Comparison of ENCODE assay signal across 13 cellular contexts in the genomic region with DNA sequence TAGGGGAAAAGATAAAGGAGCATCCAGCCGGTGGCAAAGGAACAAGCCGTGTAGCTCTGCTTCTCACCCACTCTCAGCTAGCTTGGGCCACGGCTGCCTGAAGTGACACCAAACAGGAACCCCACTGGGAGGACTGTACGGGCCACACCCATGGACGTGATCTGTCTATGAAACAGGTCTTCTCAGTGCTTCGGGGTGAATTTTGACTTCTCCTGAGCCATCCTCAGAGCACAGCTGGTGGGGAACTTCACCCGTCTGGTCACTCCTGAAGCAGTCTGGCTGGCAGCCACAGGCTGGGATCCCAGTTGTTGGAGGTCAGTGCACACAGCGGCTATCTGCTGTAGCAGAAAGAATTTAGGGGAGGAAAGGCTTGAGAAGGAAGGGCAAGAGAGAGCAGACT.
DNase-seq lines count a peak whose midpoint lies in the region; ATAC-seq and TF ChIP-seq lines count a peak whose summit lies in the region.
"Had no signal": no experiment of that assay in that cellular context is flagged by ENCODE, and none has a peak within 500 bp of the region (broad histone marks: within the 10 kb centered on the region; RNA-seq: fewer than 3 reads in every experiment).

No MANE protein-coding gene starts in this region.

- no peak overlapping the region for H3K4me3 ChIP-seq in CD4-positive, alpha-beta memory T cell (ENCODE audit: low read length in 2 of 2)
- H3K4me3 ChIP-seq: esophagus squamous epithelium, SK-N-MC had no signal

- ATAC-seq in Right ventricle myocardium inferior (peak; percentile 35), HG02678 (IDR thresholded peaks at IDR 0.05; ENCODE audit: unreplicated experiment) (no peak)

- H3K9me3 ChIP-seq in CD4-positive, alpha-beta memory T cell (ENCODE audit: control insufficient read depth in 1 of 2, low read length in 2 of 2), result no peaks in the 10 kb centered on the region

- intact Hi-C loops in CD4-positive, alpha-beta memory T cell (cut with micrococcal nuclease), result no loop called here
- intact Hi-C loops in Right ventricle myocardium inferior (cut with DNase I), result loop anchor here (5.0 kb wide), 1 partner anchor 85 kb away; no protein-coding TSS in a partner anchor
- intact Hi-C loops in activated T-helper 1 cell treated with anti-CD3 and anti-CD28 coated beads, Interleukin-12 subunit alpha, Interleukin-12 subunit beta, Interleukin-2, Interleukin-4 antibody, amounts not matched to agents 30 ng/mL and 10 ng/mL and 1 ng/mL, durations not matched to agents 14 hours and 24 hours and 36 hours (cut with micrococcal nuclease), result loop anchor here (2.0 to 5.0 kb wide), 3 partner anchors 35 to 286 kb away; no protein-coding TSS in a partner anchor

- no peak for TF ChIP-seq RAD21 in Ishikawa (IDR thresholded peaks at IDR 0.05; ENCODE audit: low read depth)

- H3K27ac Mint-ChIP-seq in CD4-positive, alpha-beta memory T cell, result peak overlapping the region in 5 of 7 donors; percentile 42 to 70 (median 64)
- H3K27ac Mint-ChIP-seq in osteocyte (ENCODE audit: unreplicated experiment), result peak overlapping the region; percentile 58
- H3K27ac Mint-ChIP-seq in activated T-helper 1 cell treated with anti-CD3 and anti-CD28 coated beads, Interleukin-12 subunit alpha, Interleukin-12 subunit beta, Interleukin-2, Interleukin-4 antibody, amounts not matched to agents 30 ng/mL and 10 ng/mL and 1 ng/mL, durations not matched to agents 14 hours and 24 hours and 36 hours, result no peak overlapping the region
- H3K27ac Mint-ChIP-seq: activated T-helper 2 cell treated with anti-CD3 and anti-CD28 coated beads, Interferon-gamma antibody, Interleukin-2, Interleukin-4, amounts not matched to agents 10 μg/mL and 5 μg/mL and 100 μg/mL, durations not matched to agents 14 hours and 24 hours and 36 hours had no signal

- peaks cover 17% of the 10 kb centered on the region for H3K4me1 ChIP-seq in CD4-positive, alpha-beta memory T cell (ENCODE audit: insufficient read depth, low read length)

- H3K27me3 Mint-ChIP-seq in CD4-positive, alpha-beta memory T cell, result no peaks in the 10 kb centered on the region
- H3K27me3 Mint-ChIP-seq in osteocyte (ENCODE audit: unreplicated experiment), result peaks cover 8% of the 10 kb centered on the region
- no peaks in the 10 kb centered on the region for H3K27me3 Mint-ChIP-seq in activated T-helper 1 cell treated with anti-CD3 and anti-CD28 coated beads, Interleukin-12 subunit alpha, Interleukin-12 subunit beta, Interleukin-2, Interleukin-4 antibody, amounts not matched to agents 30 ng/mL and 10 ng/mL and 1 ng/mL, durations not matched to agents 14 hours and 24 hours and 36 hours (ENCODE audit: insufficient read depth)
- H3K27me3 Mint-ChIP-seq: CD8-positive, alpha-beta memory T cell; central memory CD8-positive, alpha-beta T cell had no signal

- H3K27me3 ChIP-seq in CD4-positive, alpha-beta memory T cell (ENCODE audit: insufficient read depth, low read length), result no peaks in the 10 kb centered on the region

- peaks cover 26 to 33% (median 29%) of the 10 kb centered on the region in 4 donors for H3K4me1 Mint-ChIP-seq in CD4-positive, alpha-beta memory T cell
- H3K4me1 Mint-ChIP-seq in osteocyte (ENCODE audit: unreplicated experiment), result peaks cover 30% of the 10 kb centered on the region
- H3K4me1 Mint-ChIP-seq in activated T-helper 1 cell treated with anti-CD3 and anti-CD28 coated beads, Interleukin-12 subunit alpha, Interleukin-12 subunit beta, Interleukin-2, Interleukin-4 antibody, amounts not matched to agents 30 ng/mL and 10 ng/mL and 1 ng/mL, durations not matched to agents 14 hours and 24 hours and 36 hours (ENCODE audit: low read depth), result peaks cover 32% of the 10 kb centered on the region

- no peak for DNase-seq in CD4-positive, alpha-beta memory T cell
- DNase-seq in Right ventricle myocardium inferior (ENCODE audit: missing footprints) (no peak), osteocyte (ENCODE audit: extremely low spot score, unreplicated experiment) (no peak), T1000 (lab: John Stamatoyannopoulos, UW) (no peak)
- no peak for DNase-seq in activated T-helper 1 cell treated with anti-CD3 and anti-CD28 coated beads, Interleukin-12 subunit alpha, Interleukin-12 subunit beta, Interleukin-2, Interleukin-4 antibody, amounts not matched to agents 30 ng/mL and 10 ng/mL and 1 ng/mL, durations not matched to agents 14 hours and 24 hours and 36 hours (ENCODE audit: low spot score)
- DNase-seq in stimulated activated CD4-positive, alpha-beta T cell treated with anti-CD3 and anti-CD28 coated beads, Interleukin-4, amount 100 ng/mL, for 24 hours, result no peak
- DNase-seq: CD8-positive, alpha-beta memory T cell; esophagus squamous epithelium had no signal

- TF ChIP-seq EP300 in Ishikawa (IDR thresholded peaks at IDR 0.05; ENCODE audit: borderline replicate concordance), result no peak

- CTCF ChIA-PET in CD4-positive, alpha-beta memory T cell (lab: Charles Lee; ENCODE audit: partially characterized antibody), result interaction anchor here (1.1 to 1.3 kb wide), 4 partner anchors 66 to 343 kb away, joined by 3 to 6 read pairs (median 3); no protein-coding TSS in a partner anchor

- H3K36me3 ChIP-seq in CD4-positive, alpha-beta memory T cell (ENCODE audit: insufficient read depth, low read length), result no peaks in the 10 kb centered on the region

- H3K27ac ChIP-seq in CD4-positive, alpha-beta memory T cell (ENCODE audit: low read depth, low read length), result no peak overlapping the region
- H3K27ac ChIP-seq: esophagus squamous epithelium, SK-N-MC had no signal

- peak overlapping the region in 1 of 8 donors; percentile 13 for H3K4me3 Mint-ChIP-seq in CD4-positive, alpha-beta memory T cell
- no peak overlapping the region for H3K4me3 Mint-ChIP-seq in osteocyte (ENCODE audit: unreplicated experiment)
- H3K4me3 Mint-ChIP-seq in activated T-helper 1 cell treated with anti-CD3 and anti-CD28 coated beads, Interleukin-12 subunit alpha, Interleukin-12 subunit beta, Interleukin-2, Interleukin-4 antibody, amounts not matched to agents 30 ng/mL and 10 ng/mL and 1 ng/mL, durations not matched to agents 14 hours and 24 hours and 36 hours, result no peak overlapping the region
- H3K4me3 Mint-ChIP-seq: CD8-positive, alpha-beta memory T cell; central memory CD8-positive, alpha-beta T cell had no signal

- H3K9me3 Mint-ChIP-seq in CD4-positive, alpha-beta memory T cell, result peaks cover 0 to 11% (median 3%) of the 10 kb centered on the region in 8 donors
- no peaks in the 10 kb centered on the region for H3K9me3 Mint-ChIP-seq in osteocyte (ENCODE audit: unreplicated experiment)
- peaks cover 13% of the 10 kb centered on the region for H3K9me3 Mint-ChIP-seq in activated T-helper 1 cell treated with anti-CD3 and anti-CD28 coated beads, Interleukin-12 subunit alpha, Interleukin-12 subunit beta, Interleukin-2, Interleukin-4 antibody, amounts not matched to agents 30 ng/mL and 10 ng/mL and 1 ng/mL, durations not matched to agents 14 hours and 24 hours and 36 hours

- peaks cover 23 to 41% of the 10 kb centered on the region in 2 donors for H3K36me3 Mint-ChIP-seq in CD4-positive, alpha-beta memory T cell
- peaks cover 2% of the 10 kb centered on the region for H3K36me3 Mint-ChIP-seq in osteocyte (ENCODE audit: unreplicated experiment)
- peaks cover 21% of the 10 kb centered on the region for H3K36me3 Mint-ChIP-seq in activated T-helper 1 cell treated with anti-CD3 and anti-CD28 coated beads, Interleukin-12 subunit alpha, Interleukin-12 subunit beta, Interleukin-2, Interleukin-4 antibody, amounts not matched to agents 30 ng/mL and 10 ng/mL and 1 ng/mL, durations not matched to agents 14 hours and 24 hours and 36 hours (ENCODE audit: low read depth)

- no peak for TF ChIP-seq CTCF in osteocyte (IDR thresholded peaks at IDR 0.05)

- POLR2A ChIA-PET in CD4-positive, alpha-beta memory T cell (lab: Charles Lee; ENCODE audit: partially characterized antibody), result interaction anchor here (1.3 kb wide), 1 partner anchor 184 kb away, joined by 3 read pairs; no protein-coding TSS in a partner anchor

TF ChIP-seq in Ishikawa, 13 proteins besides CTCF, POLR2A, EP300 and RAD21:
- TF ChIP-seq NFIC (IDR thresholded peaks at IDR 0.05), result peak; percentile 25; the same call in 1 of the 2 replicates
- no peak for TF ChIP-seq FOXM1 (IDR thresholded peaks at IDR 0.05; ENCODE audit: borderline replicate concordance, low read depth)
